ENCODE assay signal across 15 cellular contexts in genomic region chr9:123488683-123489321, GRCh38.
DNase-seq lines count a peak whose midpoint lies in the region; ATAC-seq, FAIRE-seq and TF ChIP-seq lines count a peak whose summit lies in the region.
"Had no signal": no experiment of that assay in that cellular context is flagged by ENCODE, and none has a peak within 500 bp of the region (broad histone marks: within the 10 kb centered on the region; RNA-seq: fewer than 3 reads in every experiment).

No MANE protein-coding gene starts in this region.

- H4K5ac ChIP-seq in H1 (ENCODE audit: insufficient read length, low read depth, low read length) = no peak overlapping the region

- H3K14ac ChIP-seq in H1 (ENCODE audit: insufficient read length) = no peak overlapping the region

- H3K4me3 Mint-ChIP-seq in GM23338 = no peak overlapping the region
- no peak overlapping the region for H3K4me3 Mint-ChIP-seq in activated naive CD8-positive, alpha-beta T cell treated with anti-CD3 and anti-CD28 coated beads, Interleukin-2, amount 50 U/mL, for 24 hours
- no peak overlapping the region for H3K4me3 Mint-ChIP-seq in progenitor cell of endocrine pancreas (ENCODE audit: low read depth)
- H3K4me3 Mint-ChIP-seq: CD4-positive, CD25-positive, alpha-beta regulatory T cell had no signal

- no peak overlapping the region for H3K4ac ChIP-seq in H1 (replicated peaks; ENCODE audit: insufficient read length, low read depth, low read length)

- H3K18ac ChIP-seq in H1 (ENCODE audit: extremely low read depth, low read length) = no peak overlapping the region

- no peak overlapping the region; the same call in 1 of the 2 replicates for H2BK20ac ChIP-seq in H1 (ENCODE audit: low read length)

- no peak overlapping the region for H3K56ac ChIP-seq in H1 (replicated peaks; ENCODE audit: insufficient read length, low read depth, low read length)

- 0 out of 2 replicates have a peak overlapping the region, but pooled peaks have one; percentile 43 for H3K4me2 ChIP-seq in GM23338
- H3K4me2 ChIP-seq in H1 (ENCODE audit: insufficient read depth in 1 of 2, low read depth in 2 of 2, low read length in 2 of 2) = peak overlapping the region; percentile 9 to 40; a peak in 2 of 4 replicates
- no peak overlapping the region for H3K4me2 ChIP-seq in osteoblast (ENCODE audit: insufficient read depth, low read length)

- no peak overlapping the region for H4K8ac ChIP-seq in H1 (ENCODE audit: extremely low read depth, insufficient read depth, low read length)

- TF ChIP-seq RAD21 in H1 (IDR thresholded peaks at IDR 0.05 in 1 of 2, conservative IDR thresholded peaks at IDR 0.05 in 1 of 2; ENCODE audit: low read depth in 2 of 2, low read length in 2 of 2) = no peak

- no peak for FAIRE-seq in H1 (lab: Jason Lieb, UNC)

- no peak for TF ChIP-seq CTCF in GM23338 (conservative IDR thresholded peaks at IDR 0.05; ENCODE audit: low read depth in 2 of 2)
- TF ChIP-seq CTCF in H1 (IDR thresholded peaks at IDR 0.05; ENCODE audit: control extremely low read depth in 1 of 3, insufficient read depth in 1 of 3, low read depth in 1 of 3, low read length in 3 of 3) = no peak
- TF ChIP-seq CTCF in osteoblast (IDR thresholded peaks at IDR 0.05; ENCODE audit: extremely low read depth, low read depth, low read length) = no peak
- TF ChIP-seq CTCF in progenitor cell of endocrine pancreas (IDR thresholded peaks at IDR 0.05; ENCODE audit: unreplicated experiment) = no peak

- no peak overlapping the region for H2AFZ ChIP-seq in GM23338
- H2AFZ ChIP-seq in H1 (ENCODE audit: low read length) = no peak overlapping the region
- no peak overlapping the region for H2AFZ ChIP-seq in osteoblast (ENCODE audit: low read length)

- H3K27ac ChIP-seq in GM23338 (ENCODE audit: low read depth) = no peak overlapping the region
- no peak overlapping the region for H3K27ac ChIP-seq in H1 (ENCODE audit: low read depth, low read length)
- H3K27ac ChIP-seq in osteoblast (ENCODE audit: low read depth, low read length) = no peak overlapping the region
- H3K27ac ChIP-seq: BLaER1 treated with 17β-estradiol and CSF1 and Interleukin-3, amounts not matched to agents 10 nM and 100 nM; HL-60 had no signal

- H3K36me3 ChIP-seq in GM23338 (ENCODE audit: insufficient read depth) (no peaks in the 10 kb centered on the region), H1 (ENCODE audit: control insufficient read depth in 2 of 4, insufficient read depth in 4 of 4, low read length in 3 of 4) (no peaks in the 10 kb centered on the region), osteoblast (ENCODE audit: insufficient read depth, low read length) (no peaks in the 10 kb centered on the region)

- 0 out of 2 replicates have a peak overlapping the region, but pooled peaks have one; percentile 32 for H2BK5ac ChIP-seq in H1 (ENCODE audit: low read depth, low read length)

- H3K4me3 ChIP-seq in GM23338 (no peak overlapping the region), H1 (ENCODE audit: extremely low read depth in 1 of 4, insufficient read depth in 2 of 4, low read depth in 3 of 4, low read length in 4 of 4) (no peak overlapping the region), osteoblast (ENCODE audit: insufficient read depth, low read length) (no peak overlapping the region)
- H3K4me3 ChIP-seq: BLaER1 treated with 17β-estradiol and CSF1 and Interleukin-3, amounts not matched to agents 10 nM and 100 nM had no signal

- H4K20me1 ChIP-seq in GM23338 (replicated peaks; ENCODE audit: insufficient read depth) = no peaks in the 10 kb centered on the region
- H4K20me1 ChIP-seq in H1 (replicated peaks in 1 of 2; ENCODE audit: control insufficient read depth in 1 of 2, insufficient read depth in 2 of 2, low read length in 2 of 2) = no peaks in the 10 kb centered on the region
- peaks cover 18% of the 10 kb centered on the region for H4K20me1 ChIP-seq in osteoblast (ENCODE audit: insufficient read depth, low read length)

- H3K4me1 Mint-ChIP-seq in GM23338 (peaks cover 25% of the 10 kb centered on the region), progenitor cell of endocrine pancreas (ENCODE audit: low read depth) (peaks cover 32% of the 10 kb centered on the region)
- no peaks in the 10 kb centered on the region for H3K4me1 Mint-ChIP-seq in activated naive CD8-positive, alpha-beta T cell treated with anti-CD3 and anti-CD28 coated beads, Interleukin-2, amount 50 U/mL, for 24 hours

- no peak overlapping the region for H2BK120ac ChIP-seq in H1 (replicated peaks; ENCODE audit: low read depth, low read length)

- TF ChIP-seq POLR2A in H1 (IDR thresholded peaks at IDR 0.05; ENCODE audit: control extremely low read depth in 1 of 2, low read depth in 2 of 2, low read length in 2 of 2) = no peak

- no peaks in the 10 kb centered on the region for H3K36me3 Mint-ChIP-seq in GM23338 (ENCODE audit: low read depth)
- no peaks in the 10 kb centered on the region for H3K36me3 Mint-ChIP-seq in activated naive CD8-positive, alpha-beta T cell treated with anti-CD3 and anti-CD28 coated beads, Interleukin-2, amount 50 U/mL, for 24 hours (ENCODE audit: low read depth)
- no peaks in the 10 kb centered on the region for H3K36me3 Mint-ChIP-seq in progenitor cell of endocrine pancreas (ENCODE audit: insufficient read depth)
- H3K36me3 Mint-ChIP-seq: CD4-positive, CD25-positive, alpha-beta regulatory T cell had no signal

- peaks cover 3% of the 10 kb centered on the region for H3K27me3 Mint-ChIP-seq in GM23338 (ENCODE audit: insufficient read depth, low read depth, poor library complexity)
- no peaks in the 10 kb centered on the region for H3K27me3 Mint-ChIP-seq in activated naive CD8-positive, alpha-beta T cell treated with anti-CD3 and anti-CD28 coated beads, Interleukin-2, amount 50 U/mL, for 24 hours
- peaks cover 11% of the 10 kb centered on the region for H3K27me3 Mint-ChIP-seq in progenitor cell of endocrine pancreas
- H3K27me3 Mint-ChIP-seq: CD4-positive, CD25-positive, alpha-beta regulatory T cell had no signal

- no peak overlapping the region for H3K9ac ChIP-seq in H1 (replicated peaks in 1 of 4; ENCODE audit: extremely low read depth in 1 of 4, low read depth in 3 of 4, low read length in 3 of 4)
- H3K9ac ChIP-seq: BLaER1 treated with 17β-estradiol and CSF1 and Interleukin-3, amounts not matched to agents 10 nM and 100 nM had no signal

- H3F3A ChIP-seq in GM23338 (replicated peaks; ENCODE audit: low read depth) = no peaks in the 10 kb centered on the region

- no peak for TF ChIP-seq EP300 in H1 (IDR thresholded peaks at IDR 0.05; ENCODE audit: borderline replicate concordance in 1 of 2, low read depth in 2 of 2, low read length in 2 of 2)

- DNase-seq in GM23338 (ENCODE audit: low spot score) (no peak), OCI-M1 (lab: John Stamatoyannopoulos, UW) (peak; percentile 19), H1 (ENCODE audit: low read depth in 1 of 2, low spot score in 2 of 2) (no peak), osteoblast (ENCODE audit: insufficient read length, low spot score, missing footprints) (peak; percentile 81), NCI-H1694 (lab: John Stamatoyannopoulos, UW) (no peak), progenitor cell of endocrine pancreas (ENCODE audit: low spot score, unreplicated experiment) (no peak)
- no peak for DNase-seq in activated naive CD8-positive, alpha-beta T cell treated with anti-CD3 and anti-CD28 coated beads, Interleukin-2, amount 50 U/mL, for 24 hours
- DNase-seq: ACHN; CD4-positive, CD25-positive, alpha-beta regulatory T cell; DMS53; GOT3 had no signal

- CTCF ChIA-PET in H1 (lab: Charles Lee; ENCODE audit: partially characterized antibody) = interaction anchor here (1.2 to 2.2 kb wide), 3 partner anchors 26 to 89 kb away, joined by 3 to 7 read pairs (median 4); no protein-coding TSS in a partner anchor

- WGBS in H1 (ENCODE audit: extremely low coverage in 1 of 2, insufficient coverage in 1 of 2, insufficient read length in 1 of 2, insufficient replicate concordance in 2 of 2, low coverage in 1 of 2, low lambda C conversion rate in 2 of 2, missing lambda C conversion rate in 1 of 2), 2 experiments = 47% methylated on average over 16 of the region's 16 CpGs; no CpG with 5 or more reads in 1 of the 2 experiments

- peaks cover 8% of the 10 kb centered on the region; the same call in 1 of the 2 replicates for H3K4me1 ChIP-seq in GM23338 (ENCODE audit: insufficient read depth)
- H3K4me1 ChIP-seq in H1 (replicated peaks in 1 of 4; ENCODE audit: control insufficient read depth in 3 of 4, insufficient read depth in 4 of 4, low read length in 3 of 4) = peaks cover 5 to 15% (median 9%) of the 10 kb centered on the region in 4 experiments
- no peaks in the 10 kb centered on the region for H3K4me1 ChIP-seq in osteoblast (ENCODE audit: insufficient read depth, low read length)

- no peak overlapping the region for H3K23ac ChIP-seq in H1 (ENCODE audit: insufficient read length)

- no peaks in the 10 kb centered on the region for H3K9me2 ChIP-seq in GM23338 (ENCODE audit: insufficient read depth)

- H3K27me3 ChIP-seq in GM23338 (ENCODE audit: insufficient read depth) (no peaks in the 10 kb centered on the region), H1 (replicated peaks in 1 of 4; ENCODE audit: control insufficient read depth in 3 of 4, extremely low read depth in 1 of 4, insufficient read depth in 3 of 4, low read length in 3 of 4) (no peaks in the 10 kb centered on the region; a peak in 1 of 7 replicates), osteoblast (ENCODE audit: insufficient read depth, low read length) (no peaks in the 10 kb centered on the region)
- H3K27me3 ChIP-seq: BLaER1 treated with 17β-estradiol and CSF1 and Interleukin-3, amounts not matched to agents 10 nM and 100 nM had no signal

- POLR2A ChIA-PET in H1 (lab: Charles Lee; ENCODE audit: partially characterized antibody) = interaction anchor here (1.1 to 1.3 kb wide), 2 partner anchors 16 to 50 kb away, joined by 3 to 4 read pairs; no protein-coding TSS in a partner anchor

- ATAC-seq in GM23338 (peak; percentile 78), HG03025 (IDR thresholded peaks at IDR 0.05; ENCODE audit: low FRiP score, unreplicated experiment) (no peak)
- ATAC-seq in activated naive CD8-positive, alpha-beta T cell treated with anti-CD3 and anti-CD28 coated beads, Interleukin-2, amount 50 U/mL, for 24 hours = no peak
- ATAC-seq: HCT116 had no signal

- H3K23me2 ChIP-seq in H1 (ENCODE audit: low read depth, low read length) = no peaks in the 10 kb centered on the region; the same call in 1 of the 2 replicates

- H3K9me3 ChIP-seq in H1 (ENCODE audit: insufficient read depth in 2 of 2, low read depth in 1 of 2, low read length in 1 of 2) (no peaks in the 10 kb centered on the region), osteoblast (ENCODE audit: low read depth, low read length) (no peaks in the 10 kb centered on the region)
- H3K9me3 ChIP-seq: BLaER1 treated with 17β-estradiol and CSF1 and Interleukin-3, amounts not matched to agents 10 nM and 100 nM had no signal

- H3K27ac Mint-ChIP-seq in GM23338 (no peak overlapping the region), progenitor cell of endocrine pancreas (no peak overlapping the region)
- H3K27ac Mint-ChIP-seq in activated naive CD8-positive, alpha-beta T cell treated with anti-CD3 and anti-CD28 coated beads, Interleukin-2, amount 50 U/mL, for 24 hours = no peak overlapping the region
- H3K27ac Mint-ChIP-seq: CD4-positive, CD25-positive, alpha-beta regulatory T cell had no signal

- peak overlapping the region; percentile 40; the same call in 1 of the 2 replicates for H2BK15ac ChIP-seq in H1 (ENCODE audit: low read length)

- H3K79me2 ChIP-seq in GM23338 (replicated peaks; ENCODE audit: insufficient read depth) = no peaks in the 10 kb centered on the region
- H3K79me2 ChIP-seq in H1 (ENCODE audit: control insufficient read depth in 1 of 2, insufficient read depth in 2 of 2, low read length in 2 of 2) = no peaks in the 10 kb centered on the region
- H3K79me2 ChIP-seq in osteoblast (ENCODE audit: insufficient read depth, low read length) = no peaks in the 10 kb centered on the region

- peaks cover 3% of the 10 kb centered on the region; the same call in 1 of the 2 replicates for H3K79me1 ChIP-seq in H1 (ENCODE audit: low read depth, low read length)

- H3K9me3 Mint-ChIP-seq in GM23338 = no peaks in the 10 kb centered on the region; the same call in 2 of the 3 replicates
- H3K9me3 Mint-ChIP-seq in activated naive CD8-positive, alpha-beta T cell treated with anti-CD3 and anti-CD28 coated beads, Interleukin-2, amount 50 U/mL, for 24 hours = no peaks in the 10 kb centered on the region
- H3K9me3 Mint-ChIP-seq in progenitor cell of endocrine pancreas (ENCODE audit: low read depth) = no peaks in the 10 kb centered on the region
- H3K9me3 Mint-ChIP-seq: CD4-positive, CD25-positive, alpha-beta regulatory T cell had no signal

- H4K91ac ChIP-seq in H1 (replicated peaks; ENCODE audit: insufficient read length, low read length) = no peak overlapping the region

- H2AK5ac ChIP-seq in H1 (ENCODE audit: low read depth, low read length) = peak overlapping the region; percentile 85; the same call in 1 of the 2 replicates

- H2BK12ac ChIP-seq in H1 (ENCODE audit: low read depth, low read length) = no peak overlapping the region

Comparison
In these comparisons a context has a peak if more than half of its experiments do, and no peak if none do; other contexts are left out.
1. DNase-seq: peak in OCI-M1 (single experiment) and osteoblast (single experiment); none in GM23338 (single experiment), H1 (0 of 2), NCI-H1694 (single experiment), activated naive CD8-positive, alpha-beta T cell treated with anti-CD3 and anti-CD28 coated beads, Interleukin-2, amount 50 U/mL, for 24 hours (single experiment) and progenitor cell of endocrine pancreas (single experiment).